ENCODE assay signal across 19 cellular contexts in genomic region chr7:118737935-118738334, GRCh38.
DNase-seq lines count a peak whose midpoint lies in the region; ATAC-seq, FAIRE-seq and TF ChIP-seq lines count a peak whose summit lies in the region.
"Had no signal": no experiment of that assay in that cellular context is flagged by ENCODE, and none has a peak within 500 bp of the region (broad histone marks: within the 10 kb centered on the region; RNA-seq: fewer than 3 reads in every experiment).

No MANE protein-coding gene starts in this region.

- TF ChIP-seq CTCF in A549 (IDR thresholded peaks at IDR 0.05) (no peak), IMR-90 (conservative IDR thresholded peaks at IDR 0.05; ENCODE audit: low read depth, low read length) (no peak)

- H3K4me2 ChIP-seq in A549 (no peak overlapping the region), IMR-90 (ENCODE audit: low read depth, low read length) (no peak overlapping the region)
- H3K4me2 ChIP-seq: BLaER1 had no signal

- no TSS peak for BruUV-seq in IMR-90 (replicated peaks; lab: Mats Ljungman, UMichigan)

- no peak overlapping the region for H3K9ac ChIP-seq in IMR-90 (ENCODE audit: low read depth, low read length)
- H3K9ac ChIP-seq: BLaER1 had no signal

- no peak overlapping the region for H2BK5ac ChIP-seq in IMR-90 (ENCODE audit: low read depth, low read length, poor library complexity, severe bottlenecking)

- H3K9me3 ChIP-seq in A549: no peaks in the 10 kb centered on the region
- H3K9me3 ChIP-seq in IMR-90 (ENCODE audit: control insufficient read depth, insufficient read depth, low read length): peaks cover 2% of the 10 kb centered on the region; the same call in 1 of the 2 replicates
- H3K9me3 ChIP-seq: BE2C, BLaER1 had no signal

- TF ChIP-seq RAD21 in A549 (conservative IDR thresholded peaks at IDR 0.05 in 1 of 2, IDR thresholded peaks at IDR 0.05 in 1 of 2) (no peak), IMR-90 (IDR thresholded peaks at IDR 0.05; ENCODE audit: low read length) (no peak)

- FAIRE-seq in A204.1 (lab: Jason Lieb, UNC) (peak; percentile 11), A549 (lab: Jason Lieb, UNC) (no peak)
- FAIRE-seq: GM12891, GM19239 had no signal

- no peak overlapping the region for H3K4me3 ChIP-seq in A549
- H3K4me3 ChIP-seq in IMR-90 (ENCODE audit: insufficient read depth, low read depth, low read length): no peak overlapping the region
- H3K4me3 ChIP-seq: BLaER1 had no signal

- no peak overlapping the region for H4K8ac ChIP-seq in IMR-90 (ENCODE audit: low read depth in 2 of 2, low read length in 2 of 2)

- no peak overlapping the region for H2AK5ac ChIP-seq in IMR-90 (ENCODE audit: low read depth, low read length)

- no peaks in the 10 kb centered on the region for H3K36me3 ChIP-seq in IMR-90 (ENCODE audit: control insufficient read depth, insufficient read depth, low read length)
- H3K36me3 ChIP-seq: BE2C, BLaER1 had no signal

- TF ChIP-seq POLR2A in A549 (IDR thresholded peaks at IDR 0.05; ENCODE audit: low read length): no peak
- no peak for TF ChIP-seq POLR2A in IMR-90 (IDR thresholded peaks at IDR 0.05; ENCODE audit: low read depth, low read length)

- TF ChIP-seq EP300 in A549 (IDR thresholded peaks at IDR 0.05): no peak

- H4K91ac ChIP-seq in IMR-90 (ENCODE audit: insufficient read depth, low read depth, low read length): no peak overlapping the region

- H3K14ac ChIP-seq in IMR-90 (replicated peaks; ENCODE audit: low read depth, low read length): no peak overlapping the region

- H2BK120ac ChIP-seq in IMR-90 (ENCODE audit: low read depth, low read length): no peak overlapping the region

- no peak overlapping the region for H2AK9ac ChIP-seq in IMR-90 (replicated peaks; ENCODE audit: low read depth, low read length, poor library complexity)

- CTCF ChIA-PET in A549 (lab: Yijun Ruan, JAX) (no interaction called here), IMR-90 (lab: Yijun Ruan, JAX) (no interaction called here)

- H4K5ac ChIP-seq in IMR-90 (ENCODE audit: low read depth, low read length): no peak overlapping the region

- no peak overlapping the region for H3K56ac ChIP-seq in IMR-90 (ENCODE audit: extremely low read depth, insufficient read depth, low read length)

- H2AFZ ChIP-seq in IMR-90 (replicated peaks; ENCODE audit: low read length, poor library complexity): no peak overlapping the region

- dilution Hi-C loops in IMR-90 (cut with HindIII; ENCODE audit: low sequenced_read_pairs, unreplicated experiment): no loop called here

- intact Hi-C loops in IMR-90 (cut with micrococcal nuclease) (no loop called here), left cardiac atrium (cut with DNase I) (no loop called here)

- no peaks in the 10 kb centered on the region for H4K20me1 ChIP-seq in IMR-90 (ENCODE audit: insufficient read depth, low read length)
- H4K20me1 ChIP-seq: BLaER1 had no signal

- POLR2A ChIA-PET in A549 (lab: Yijun Ruan, JAX): no interaction called here
- POLR2A ChIA-PET in IMR-90 (lab: Charles Lee; ENCODE audit: unreplicated experiment): no interaction called here

- no peaks in the 10 kb centered on the region for H3K9me1 ChIP-seq in IMR-90 (ENCODE audit: insufficient read depth, low read length)

- H3K4ac ChIP-seq in IMR-90 (ENCODE audit: low read depth, low read length): no peak overlapping the region

- H3K4me1 ChIP-seq in A549 (no peaks in the 10 kb centered on the region), IMR-90 (ENCODE audit: control insufficient read depth, insufficient read depth, low read length) (no peaks in the 10 kb centered on the region)
- H3K4me1 ChIP-seq: BE2C had no signal

- H3K79me1 ChIP-seq in IMR-90 (ENCODE audit: low read depth in 1 of 2, low read length in 2 of 2): no peaks in the 10 kb centered on the region

- in situ Hi-C loops in IMR-90 (cut with MboI; ENCODE audit: low sequenced_read_pairs): no loop called here

- H2BK20ac ChIP-seq in IMR-90 (ENCODE audit: low read depth, low read length): no peak overlapping the region

- no peaks in the 10 kb centered on the region for H3K27me3 ChIP-seq in IMR-90 (ENCODE audit: control insufficient read depth, insufficient read depth, low read length)
- H3K27me3 ChIP-seq: BE2C, BLaER1 had no signal

- no peak overlapping the region for H3K23ac ChIP-seq in IMR-90 (ENCODE audit: low read depth, low read length)

- ATAC-seq in A549: no peak
- no peak for ATAC-seq in IMR-90 (ENCODE audit: low read depth)
- no peak for ATAC-seq in left cardiac atrium

- 18% methylated on average over 4 of the region's 4 CpGs for WGBS in A549 (ENCODE audit: missing lambda C conversion rate)
- no CpG with 5 or more reads among the region's 4 CpGs for WGBS in IMR-90 (ENCODE audit: extremely low coverage in 2 of 2, insufficient read length in 1 of 2), 2 experiments

- no peak overlapping the region for H3K18ac ChIP-seq in IMR-90 (ENCODE audit: low read depth, low read length)

- no peak overlapping the region for H2BK15ac ChIP-seq in IMR-90 (ENCODE audit: low read depth, low read length)

- DNase-seq in A549 (ENCODE audit: low read depth in 1 of 2, low spot score in 1 of 2): no peak
- DNase-seq in IMR-90: no peak
- no peak for DNase-seq in DMS 273 treated with DMSO at 0.1 percent for 48 hours (lab: John Stamatoyannopoulos, UW)
- no peak for DNase-seq in NCI-H1436 treated with DMSO at 0.1 percent for 48 hours (lab: John Stamatoyannopoulos, UW)
- DNase-seq in left cardiac atrium: no peak
- DNase-seq: 8988T; ACHN; BE2C; C1 segment of cervical spinal cord; CD4-positive, alpha-beta memory T cell; CD4-positive, CD25-positive, alpha-beta regulatory T cell; CD8-positive, alpha-beta memory T cell; COR-L47; DMS79 treated with DMSO at 0.1 percent for 48 hours; GF-D8 had no signal

- H3K27ac ChIP-seq in A549 (no peak overlapping the region), IMR-90 (ENCODE audit: insufficient read depth, low read length) (no peak overlapping the region)
- H3K27ac ChIP-seq: BLaER1 had no signal

TF ChIP-seq in A549, 52 proteins besides CTCF, POLR2A, EP300 and RAD21:
- TF ChIP-seq ZNF302 (CRISPR knock-in tag; IDR thresholded peaks at IDR 0.05): no peak
- TF ChIP-seq TP53 (CRISPR knock-in tag; IDR thresholded peaks at IDR 0.05): no peak
- peak; percentile 71 for TF ChIP-seq MAFK (IDR thresholded peaks at IDR 0.05; ENCODE audit: partially characterized antibody)

TF ChIP-seq in IMR-90, 13 proteins besides CTCF, POLR2A, EP300 and RAD21:
- TF ChIP-seq SMC3 (IDR thresholded peaks at IDR 0.05; ENCODE audit: low read depth, low read length) (no peak), MAFK (IDR thresholded peaks at IDR 0.05; ENCODE audit: low read depth, low read length) (peak; percentile 80)
TF ChIP-seq in IMR-90: peak in this region for 1.
